In the genomic region with DNA sequence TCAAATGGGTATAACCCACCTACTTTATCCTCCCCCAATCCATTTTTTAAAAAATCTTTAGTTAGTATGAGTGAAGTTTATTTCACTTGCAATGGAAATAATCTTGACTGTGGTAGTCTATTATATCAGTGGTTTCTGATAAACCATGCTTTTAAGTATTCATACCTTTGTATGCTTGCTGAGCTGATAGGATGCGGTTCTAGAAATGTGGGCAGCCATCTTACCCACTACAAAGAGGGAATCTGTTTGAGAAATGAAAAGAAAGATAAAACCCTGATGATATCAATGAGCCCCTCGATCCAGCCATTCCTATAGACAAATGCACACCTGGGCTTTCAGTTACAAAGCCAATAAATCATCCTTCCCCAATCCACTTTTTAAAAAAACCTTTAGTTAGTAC, we compare ENCODE assay signal across 26 cellular contexts. TPM values are rescaled to one million over a fixed set of nuclear protein-coding genes. Genes with fewer than 3 reads are reported as not detected.
"Had no signal": no experiment of that assay in that cellular context is flagged by ENCODE, and none has a peak within 500 bp of the region (broad histone marks: within the 10 kb centered on the region; RNA-seq: fewer than 3 reads in every experiment).

No MANE protein-coding gene starts in this region.

- H3K27ac Mint-ChIP-seq: naive B cell; stimulated activated naive B cell treated with anti-CD40 and anti-IgM and Interleukin-4, amounts not matched to agents 10 μg/mL and 1 μg/mL and 100 μg/mL, for 72 hours; stimulated activated naive CD8-positive, alpha-beta T cell treated with anti-CD3 and anti-CD28 coated beads, Interleukin-15, amount 100 ng/mL, for 72 hours had no signal

- H3K27me3 ChIP-seq: testis, vagina had no signal

- DNase-seq: effector CD4-positive, alpha-beta T cell; foreskin melanocyte; heart left ventricle; hippocampal formation; left colon; left ventricle myocardium superior; mesenchymal stem cell; midbrain; naive B cell; spleen; stimulated activated CD4-positive, alpha-beta T cell treated with anti-CD3 and anti-CD28 coated beads, Interleukin-15, amount 100 ng/mL, for 24 hours; stimulated activated CD4-positive, alpha-beta T cell treated with anti-CD3 and anti-CD28 coated beads, Interleukin-2, amount 100 ng/mL, for 24 hours; stimulated activated CD4-positive, alpha-beta T cell treated with anti-CD3 and anti-CD28 coated beads, Interleukin-4, amount 100 ng/mL, for 4 hours; stimulated activated naive B cell treated with anti-CD40 and anti-IgM and Interleukin-4, amounts not matched to agents 10 μg/mL and 1 μg/mL and 100 μg/mL, for 72 hours; stimulated activated naive CD8-positive, alpha-beta T cell treated with anti-CD3 and anti-CD28 coated beads, Interleukin-15, amount 100 ng/mL, for 72 hours; testis had no signal

- H3K4me3 Mint-ChIP-seq: naive B cell; stimulated activated naive B cell treated with anti-CD40 and anti-IgM and Interleukin-4, amounts not matched to agents 10 μg/mL and 1 μg/mL and 100 μg/mL, for 72 hours; stimulated activated naive CD8-positive, alpha-beta T cell treated with anti-CD3 and anti-CD28 coated beads, Interleukin-15, amount 100 ng/mL, for 72 hours had no signal

- H3K4me1 ChIP-seq: testis, tibial nerve, upper lobe of right lung, vagina had no signal

- ATAC-seq: heart left ventricle; left colon; left ventricle myocardium superior; sciatic nerve; stimulated activated naive B cell treated with anti-CD40 and anti-IgM and Interleukin-4, amounts not matched to agents 10 μg/mL and 1 μg/mL and 100 μg/mL, for 72 hours; stimulated activated naive CD8-positive, alpha-beta T cell treated with anti-CD3 and anti-CD28 coated beads, Interleukin-15, amount 100 ng/mL, for 72 hours had no signal

- H3K36me3 ChIP-seq: heart left ventricle, spleen, tibial nerve, upper lobe of right lung, vagina had no signal

- H3K4me3 ChIP-seq: heart left ventricle, lung, spleen, testis, tibial nerve, upper lobe of right lung, vagina had no signal

- H3K9me3 Mint-ChIP-seq: stimulated activated naive CD8-positive, alpha-beta T cell treated with anti-CD3 and anti-CD28 coated beads, Interleukin-15, amount 100 ng/mL, for 72 hours had no signal

- H3K27ac ChIP-seq: heart left ventricle, testis, tibial nerve, upper lobe of right lung, vagina had no signal

- H3K9me3 ChIP-seq: testis, upper lobe of right lung, vagina had no signal

RNA-seq across cellular contexts. Expression of gene PVALB, which starts 13.8 kb away (rescaled TPM):
- total RNA-seq: dermis microvascular lymphatic vessel endothelial cell, heart left ventricle, kidney epithelial cell, left colon, left ventricle myocardium superior, osteocyte, pulmonary artery endothelial cell, sciatic nerve, subcutaneous adipose tissue, tibial nerve, vagina had no signal

RNA-seq across cellular contexts. Expression of gene NCF4, which starts 30.2 kb away (rescaled TPM):
- total RNA-seq: dermis microvascular lymphatic vessel endothelial cell, kidney epithelial cell, osteocyte, pulmonary artery endothelial cell had no signal
